ENCODE assay signal across 13 cellular contexts in the genomic region with DNA sequence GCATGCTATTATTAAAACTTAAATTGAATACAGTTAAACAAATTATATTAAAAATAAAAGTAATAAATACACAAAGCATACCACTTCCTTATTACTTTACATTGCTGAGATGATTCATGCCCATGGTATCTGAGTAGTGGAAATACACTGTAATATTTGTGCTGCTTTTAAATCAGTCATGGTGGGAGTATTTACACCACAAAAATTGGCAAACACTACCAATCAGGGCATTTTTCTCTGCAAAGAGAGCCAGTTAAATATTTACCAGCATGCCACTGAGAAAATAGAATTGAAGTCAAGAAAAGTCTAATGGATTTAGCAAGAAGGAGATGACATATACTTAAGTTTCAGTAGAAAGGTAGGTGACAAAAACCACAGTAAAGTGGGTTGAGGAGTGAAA. TPM values are rescaled to one million over a fixed set of nuclear protein-coding genes. Genes with fewer than 3 reads are reported as not detected.
A peak's percentile ranks its signal among the peaks of the same experiment; 100 is the strongest.
DNase-seq lines count a peak whose midpoint lies in the region; FAIRE-seq and TF ChIP-seq lines count a peak whose summit lies in the region.
"Had no signal": no experiment of that assay in that cellular context is flagged by ENCODE, and none has a peak within 500 bp of the region (broad histone marks: within the 10 kb centered on the region; RNA-seq: fewer than 3 reads in every experiment).

No MANE protein-coding gene starts in this region.

- H3K79me2 ChIP-seq in astrocyte (ENCODE audit: insufficient read depth, low read length): peaks cover 4% of the 10 kb centered on the region

- TF ChIP-seq CTCF in AG04449 (IDR thresholded peaks at IDR 0.05; ENCODE audit: insufficient read depth, low read length, missing control alignments) (no peak), HFFc6 (IDR thresholded peaks at IDR 0.05) (no peak), astrocyte (IDR thresholded peaks at IDR 0.05; ENCODE audit: insufficient read depth, low read depth, low read length) (no peak), thyroid gland (IDR thresholded peaks at IDR 0.05) (no peak), ovary (IDR thresholded peaks at IDR 0.05) (no peak)

- H3K27ac ChIP-seq in astrocyte (ENCODE audit: low read depth, low read length) (peak overlapping the region; percentile 33), thyroid gland (no peak overlapping the region), ovary (no peak overlapping the region)
- H3K27ac ChIP-seq: body of pancreas, neural progenitor cell had no signal

- H3K27me3 ChIP-seq in astrocyte (ENCODE audit: insufficient read depth, low read length) (no peaks in the 10 kb centered on the region), thyroid gland (no peaks in the 10 kb centered on the region), ovary (no peaks in the 10 kb centered on the region)
- H3K27me3 ChIP-seq: body of pancreas had no signal

- H4K20me1 ChIP-seq in astrocyte (ENCODE audit: insufficient read depth, low read length): no peaks in the 10 kb centered on the region

- POLR2A ChIA-PET in AG04449 (lab: Yijun Ruan, JAX): no interaction called here
- POLR2A ChIA-PET in activated CD4-positive, alpha-beta memory T cell treated with anti-CD3 and anti-CD28 coated beads for 36 hours (lab: Charles Lee): interaction anchor here (0.6 kb wide), 1 partner anchor 28 kb away, joined by 3 read pairs; no protein-coding TSS in a partner anchor

- no peaks in the 10 kb centered on the region for H3K9me3 ChIP-seq in astrocyte (ENCODE audit: insufficient read depth, low read depth, low read length)
- H3K9me3 ChIP-seq in thyroid gland: no peaks in the 10 kb centered on the region
- H3K9me3 ChIP-seq in ovary: no peaks in the 10 kb centered on the region
- H3K9me3 ChIP-seq: body of pancreas had no signal

- peak; percentile 93 for DNase-seq in AG04449 (ENCODE audit: low read depth, low spot score)
- peak; percentile 87 for DNase-seq in HFFc6
- DNase-seq in astrocyte (ENCODE audit: low read depth): peak; percentile 89
- peak; percentile 72 for DNase-seq in kidney glomerular epithelial cell (lab: John Stamatoyannopoulos, UW)
- no peak for DNase-seq in activated CD4-positive, alpha-beta memory T cell treated with anti-CD3 and anti-CD28 coated beads for 36 hours
- no peak for DNase-seq in thyroid gland
- DNase-seq in ovary: no peak
- DNase-seq in head of caudate nucleus: no peak
- DNase-seq: activated CD4-positive, alpha-beta memory T cell treated with anti-CD3 and anti-CD28 coated beads, Interleukin-2, amount 10 ng/mL, durations not matched to agents 7 days and 5 days; body of pancreas; NCI-H2029 treated with DMSO at 0.1 percent for 48 hours; SHP77 had no signal

- H3K4me2 ChIP-seq in astrocyte (ENCODE audit: low read length): peak overlapping the region; percentile 36
- H3K4me2 ChIP-seq: neural progenitor cell had no signal

- H3K27ac Mint-ChIP-seq in HFFc6 (0 out of 2 replicates have a peak overlapping the region, but pooled peaks have one; percentile 2), astrocyte (ENCODE audit: unreplicated experiment) (peak overlapping the region; percentile 84)
- H3K27ac Mint-ChIP-seq in activated CD4-positive, alpha-beta memory T cell treated with anti-CD3 and anti-CD28 coated beads for 36 hours: no peak overlapping the region
- H3K27ac Mint-ChIP-seq: activated CD4-positive, alpha-beta memory T cell treated with anti-CD3 and anti-CD28 coated beads, Interleukin-2, amount 10 ng/mL, durations not matched to agents 7 days and 5 days; neural progenitor cell had no signal

- intact Hi-C loops in activated CD4-positive, alpha-beta memory T cell treated with anti-CD3 and anti-CD28 coated beads for 36 hours (cut with micrococcal nuclease): no loop called here
- intact Hi-C loops in thyroid gland (cut with DNase I) (no loop called here), ovary (cut with DNase I) (no loop called here), head of caudate nucleus (cut with DNase I) (no loop called here)

- H3K27me3 Mint-ChIP-seq in HFFc6 (ENCODE audit: insufficient read depth): no peaks in the 10 kb centered on the region
- no peaks in the 10 kb centered on the region for H3K27me3 Mint-ChIP-seq in astrocyte (ENCODE audit: low read depth, unreplicated experiment)
- H3K27me3 Mint-ChIP-seq in activated CD4-positive, alpha-beta memory T cell treated with anti-CD3 and anti-CD28 coated beads for 36 hours: peaks cover 9% of the 10 kb centered on the region

- H3K4me1 ChIP-seq in astrocyte (ENCODE audit: insufficient read depth, low read length) (peaks cover 5% of the 10 kb centered on the region), thyroid gland (no peaks in the 10 kb centered on the region), ovary (ENCODE audit: insufficient read depth) (peaks cover 8% of the 10 kb centered on the region)
- H3K4me1 ChIP-seq: body of pancreas, neural progenitor cell had no signal

- no peak for FAIRE-seq in astrocyte (lab: Jason Lieb, UNC)

- H3K9ac ChIP-seq in astrocyte (ENCODE audit: low read length): no peak overlapping the region
- H3K9ac ChIP-seq: neural progenitor cell had no signal

- H3K4me1 Mint-ChIP-seq in HFFc6 (ENCODE audit: low read depth): peaks cover 36% of the 10 kb centered on the region
- H3K4me1 Mint-ChIP-seq in astrocyte (ENCODE audit: low read depth, unreplicated experiment): peaks cover 14% of the 10 kb centered on the region
- H3K4me1 Mint-ChIP-seq in activated CD4-positive, alpha-beta memory T cell treated with anti-CD3 and anti-CD28 coated beads for 36 hours (ENCODE audit: low read depth): peaks cover 15% of the 10 kb centered on the region
- H3K4me1 Mint-ChIP-seq: neural progenitor cell had no signal

- H3K36me3 Mint-ChIP-seq in HFFc6 (ENCODE audit: low read depth): peaks cover 9% of the 10 kb centered on the region; the same call in 1 of the 2 replicates
- H3K36me3 Mint-ChIP-seq in astrocyte (ENCODE audit: low read depth, unreplicated experiment): no peaks in the 10 kb centered on the region
- H3K36me3 Mint-ChIP-seq in activated CD4-positive, alpha-beta memory T cell treated with anti-CD3 and anti-CD28 coated beads for 36 hours: no peaks in the 10 kb centered on the region
- H3K36me3 Mint-ChIP-seq: neural progenitor cell had no signal

- TF ChIP-seq POLR2A in thyroid gland (IDR thresholded peaks at IDR 0.05): no peak
- TF ChIP-seq POLR2A in ovary (IDR thresholded peaks at IDR 0.05): no peak

- CTCF ChIA-PET in AG04449 (lab: Yijun Ruan, JAX): no interaction called here
- CTCF ChIA-PET in activated CD4-positive, alpha-beta memory T cell treated with anti-CD3 and anti-CD28 coated beads for 36 hours (lab: Charles Lee): interaction anchor here (1.3 kb wide), 1 partner anchor 114 kb away, joined by 3 read pairs; no protein-coding TSS in a partner anchor

- no peak overlapping the region for H2AFZ ChIP-seq in astrocyte (ENCODE audit: low read depth, low read length)
- H2AFZ ChIP-seq: neural progenitor cell had no signal

- H3K4me3 Mint-ChIP-seq in HFFc6 (peak overlapping the region; percentile 3; the same call in 1 of the 2 replicates), astrocyte (ENCODE audit: unreplicated experiment) (no peak overlapping the region)
- no peak overlapping the region for H3K4me3 Mint-ChIP-seq in activated CD4-positive, alpha-beta memory T cell treated with anti-CD3 and anti-CD28 coated beads for 36 hours
- H3K4me3 Mint-ChIP-seq: activated CD4-positive, alpha-beta memory T cell treated with anti-CD3 and anti-CD28 coated beads, Interleukin-2, amount 10 ng/mL, durations not matched to agents 7 days and 5 days; neural progenitor cell had no signal

- H3K4me3 ChIP-seq in AG04449 (ENCODE audit: low read depth, low read length): no peak overlapping the region
- no peak overlapping the region for H3K4me3 ChIP-seq in astrocyte (ENCODE audit: insufficient read depth, low read depth, low read length)
- no peak overlapping the region for H3K4me3 ChIP-seq in thyroid gland (replicated peaks in 1 of 3)
- no peak overlapping the region for H3K4me3 ChIP-seq in ovary
- H3K4me3 ChIP-seq: body of pancreas, neural progenitor cell had no signal

- H3K36me3 ChIP-seq in astrocyte (ENCODE audit: insufficient read depth, low read length) (no peaks in the 10 kb centered on the region), thyroid gland (no peaks in the 10 kb centered on the region), ovary (no peaks in the 10 kb centered on the region)
- H3K36me3 ChIP-seq: neural progenitor cell had no signal

- peaks cover 5% of the 10 kb centered on the region for H3K9me3 Mint-ChIP-seq in HFFc6
- H3K9me3 Mint-ChIP-seq in astrocyte (ENCODE audit: unreplicated experiment): peaks cover 2% of the 10 kb centered on the region
- no peaks in the 10 kb centered on the region for H3K9me3 Mint-ChIP-seq in activated CD4-positive, alpha-beta memory T cell treated with anti-CD3 and anti-CD28 coated beads for 36 hours
- H3K9me3 Mint-ChIP-seq: activated CD4-positive, alpha-beta memory T cell treated with anti-CD3 and anti-CD28 coated beads, Interleukin-2, amount 10 ng/mL, durations not matched to agents 7 days and 5 days; neural progenitor cell had no signal

- TF ChIP-seq EP300 in ovary (IDR thresholded peaks at IDR 0.05): no peak

RNA-seq across cellular contexts. Expression of gene PPARG, which starts 19.6 kb away (rescaled TPM):
- 1 to 10 TPM; 3.7 to 4.8 (median 4.0) TPM for total RNA-seq in HFFc6 (2021; fragmentation: NEBNext Ultra II Directional; extraction: Animal tissue kit (Norgen Biotek cat#: 25700))
- total RNA-seq in astrocyte: 3.0 and 4.4 TPM in 2 replicates
- 1 to 10 TPM; 2.7 TPM for total RNA-seq in activated CD4-positive, alpha-beta memory T cell treated with anti-CD3 and anti-CD28 coated beads for 36 hours
- 10 to 100 TPM; 20.0 to 27.3 (median 23.7) TPM for total RNA-seq in thyroid gland
- total RNA-seq in ovary: 10 to 100 TPM; 12.8 to 53.6 (median 32.4) TPM
- polyA plus RNA-seq in ovary: 10 to 100 TPM; 28.6 to 41.4 TPM

Comparison
In these comparisons a context has a peak if more than half of its experiments do, and no peak if none do; other contexts are left out.
1. DNase-seq: peak in AG04449 (single experiment), HFFc6 (single experiment), astrocyte (single experiment) and kidney glomerular epithelial cell (single experiment); none in activated CD4-positive, alpha-beta memory T cell treated with anti-CD3 and anti-CD28 coated beads for 36 hours (single experiment), thyroid gland (0 of 2), ovary (0 of 5) and head of caudate nucleus (0 of 42).